Comparison of ENCODE assay signal across 8 cellular contexts in the genomic region with DNA sequence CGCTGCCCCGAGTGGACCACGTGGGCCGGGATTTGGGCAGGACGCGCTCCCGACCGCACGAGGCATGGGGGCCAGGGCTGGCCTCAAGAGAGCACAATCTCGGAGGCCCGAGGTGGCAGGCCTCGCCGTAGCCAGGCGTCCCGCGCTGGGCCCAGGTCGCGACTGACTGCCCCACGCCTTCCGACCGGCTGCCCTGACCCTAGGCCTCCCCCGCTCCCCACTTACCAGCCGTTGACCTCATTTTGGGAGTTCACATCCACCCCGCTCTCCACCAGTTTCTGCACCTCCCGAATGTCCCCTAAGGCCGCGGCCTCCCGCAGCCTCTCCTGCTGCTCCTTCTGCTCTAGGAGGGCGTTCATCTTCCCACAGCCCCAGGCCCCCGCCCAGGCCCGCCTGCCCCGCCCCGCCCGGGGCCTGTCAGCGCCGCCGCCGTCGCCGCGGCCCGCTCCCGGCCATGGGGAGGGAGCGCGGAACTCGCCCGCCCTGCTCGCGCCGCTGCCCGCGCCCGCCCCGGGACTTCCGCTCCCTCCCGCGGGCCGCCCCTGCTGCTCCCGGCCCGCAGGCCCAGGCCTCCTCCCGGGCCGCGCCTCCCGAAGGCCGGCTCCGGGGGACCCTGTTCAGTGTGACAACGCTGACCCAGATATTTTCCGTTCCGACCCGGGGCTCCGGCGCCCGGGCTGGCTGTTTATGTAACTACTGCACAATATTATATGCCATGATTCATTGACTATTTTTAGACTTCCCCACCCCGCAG. TPM values are rescaled to one million over a fixed set of nuclear protein-coding genes. Genes with fewer than 3 reads are reported as not detected.
DNase-seq lines count a peak whose midpoint lies in the region; ATAC-seq, FAIRE-seq and TF ChIP-seq lines count a peak whose summit lies in the region.

A gene with protein sequence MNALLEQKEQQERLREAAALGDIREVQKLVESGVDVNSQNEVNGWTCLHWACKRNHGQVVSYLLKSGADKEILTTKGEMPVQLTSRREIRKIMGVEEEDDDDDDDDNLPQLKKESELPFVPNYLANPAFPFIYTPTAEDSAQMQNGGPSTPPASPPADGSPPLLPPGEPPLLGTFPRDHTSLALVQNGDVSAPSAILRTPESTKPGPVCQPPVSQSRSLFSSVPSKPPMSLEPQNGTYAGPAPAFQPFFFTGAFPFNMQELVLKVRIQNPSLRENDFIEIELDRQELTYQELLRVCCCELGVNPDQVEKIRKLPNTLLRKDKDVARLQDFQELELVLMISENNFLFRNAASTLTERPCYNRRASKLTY (minus strand): TSS at position 619 of the 754 bp plus-strand sequence. CDS start 260 bp downstream, at position 359.

- DNase-seq in NCI-H2029 (lab: John Stamatoyannopoulos, UW) (peak; percentile 81), T-helper 22 cell (ENCODE audit: low read depth) (peak; percentile 79), astrocyte (ENCODE audit: low read depth) (peak; percentile 85), hepatic stellate cell (ENCODE audit: low spot score) (peak; percentile 86), renal cortical epithelial cell (ENCODE audit: low read depth) (peak; percentile 80), OCI-M2 (lab: John Stamatoyannopoulos, UW; ENCODE audit: unreplicated experiment) (no peak)

- peak within 1 kb of the TSS; percentile 89 for H3K9ac ChIP-seq in astrocyte (ENCODE audit: low read length)

- peaks cover 13% of the 10 kb centered on the region for H3K4me1 ChIP-seq in astrocyte (ENCODE audit: insufficient read depth, low read length)

- H3K36me3 ChIP-seq in astrocyte (ENCODE audit: insufficient read depth, low read length), result peaks cover 6% of the 10 kb centered on the region

- H3K4me3 Mint-ChIP-seq in astrocyte (ENCODE audit: unreplicated experiment), result peak within 1 kb of the TSS; percentile 92

- H3K36me3 Mint-ChIP-seq in astrocyte (ENCODE audit: low read depth, unreplicated experiment), result peaks cover 11% of the 10 kb centered on the region

- H3K9me3 ChIP-seq in astrocyte (ENCODE audit: insufficient read depth, low read depth, low read length), result no peaks in the 10 kb centered on the region

- H3K27me3 Mint-ChIP-seq in astrocyte (ENCODE audit: low read depth, unreplicated experiment), result no peaks in the 10 kb centered on the region

- peak within 1 kb of the TSS; percentile 96 for H3K27ac Mint-ChIP-seq in astrocyte (ENCODE audit: unreplicated experiment)

- peak within 1 kb of the TSS; percentile 77 for H2AFZ ChIP-seq in astrocyte (ENCODE audit: low read depth, low read length)

- peak within 1 kb of the TSS; percentile 91 for H3K4me2 ChIP-seq in astrocyte (ENCODE audit: low read length)

- peak within 1 kb of the TSS; percentile 66 for H3K4me3 ChIP-seq in astrocyte (ENCODE audit: insufficient read depth, low read depth, low read length)

- TF ChIP-seq CTCF in astrocyte (IDR thresholded peaks at IDR 0.05; ENCODE audit: insufficient read depth, low read depth, low read length), result no peak

- ATAC-seq in GM18508 (IDR thresholded peaks at IDR 0.05; ENCODE audit: insufficient read depth, unreplicated experiment), result peak; percentile 44
- peak; percentile 74 for ATAC-seq in HG02981 (IDR thresholded peaks at IDR 0.05; ENCODE audit: unreplicated experiment)

- peak within 1 kb of the TSS; percentile 89 for H3K27ac ChIP-seq in astrocyte (ENCODE audit: low read depth, low read length)

- peaks cover 24% of the 10 kb centered on the region for H4K20me1 ChIP-seq in astrocyte (ENCODE audit: insufficient read depth, low read length)

- no peaks in the 10 kb centered on the region for H3K9me3 Mint-ChIP-seq in astrocyte (ENCODE audit: unreplicated experiment)

- H3K79me2 ChIP-seq in astrocyte (ENCODE audit: insufficient read depth, low read length), result peaks cover 59% of the 10 kb centered on the region

- FAIRE-seq in astrocyte (lab: Jason Lieb, UNC), result no peak

- no peaks in the 10 kb centered on the region for H3K27me3 ChIP-seq in astrocyte (ENCODE audit: insufficient read depth, low read length)

- H3K4me1 Mint-ChIP-seq in astrocyte (ENCODE audit: low read depth, unreplicated experiment), result peaks cover 21% of the 10 kb centered on the region

RNA-seq across cellular contexts. Expression of the gene that starts here (rescaled TPM):
- total RNA-seq in astrocyte (37.0 and 38.3 TPM in 2 replicates), renal cortical epithelial cell (25.1 and 36.3 TPM in 2 replicates)
